In the genomic region with DNA sequence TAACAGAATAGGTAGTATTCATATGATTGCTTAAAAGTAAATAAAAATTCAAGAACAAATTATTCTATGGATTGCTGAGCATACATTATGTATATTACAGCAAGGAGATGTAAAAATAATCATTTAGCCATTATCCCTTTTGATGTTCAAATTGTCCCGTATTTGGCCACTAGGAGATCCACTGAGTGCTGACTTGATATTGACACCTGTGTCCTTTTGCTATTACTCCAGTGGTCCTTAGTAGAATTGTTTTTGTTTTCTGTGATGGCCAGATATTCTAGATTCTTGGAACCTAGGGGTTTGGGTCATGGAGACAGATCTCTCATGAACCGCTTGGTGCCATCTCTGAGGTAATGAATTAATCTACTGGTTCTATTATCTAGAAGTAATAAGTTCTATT, we compare ENCODE assay signal across 10 cellular contexts. TPM values are rescaled to one million over a fixed set of nuclear protein-coding genes. Genes with fewer than 3 reads are reported as not detected.
DNase-seq lines count a peak whose midpoint lies in the region; ATAC-seq and TF ChIP-seq lines count a peak whose summit lies in the region.
"Had no signal": no experiment of that assay in that cellular context is flagged by ENCODE, and none has a peak within 500 bp of the region (broad histone marks: within the 10 kb centered on the region; RNA-seq: fewer than 3 reads in every experiment).

No MANE protein-coding gene starts in this region.

- H3K27ac ChIP-seq in SK-N-SH (ENCODE audit: low read depth in 2 of 2, low read length in 1 of 2) (no peak overlapping the region), PC-3 (ENCODE audit: low read length) (no peak overlapping the region), thoracic aorta (no peak overlapping the region)
- H3K27ac ChIP-seq: BLaER1 treated with 17β-estradiol and CSF1 and Interleukin-3, amounts not matched to agents 10 nM and 100 nM had no signal

- H3K36me3 ChIP-seq in SK-N-SH (replicated peaks in 1 of 2; ENCODE audit: control insufficient read depth in 1 of 2, insufficient read depth in 2 of 2, low read length in 1 of 2) (peaks cover 12 to 25% of the 10 kb centered on the region in 2 experiments), PC-3 (ENCODE audit: low read depth, low read length) (peaks cover 45% of the 10 kb centered on the region), thoracic aorta (peaks cover 4% of the 10 kb centered on the region)

- intact Hi-C loops in PC-3 (cut with micrococcal nuclease), result loop anchor here (10.0 kb wide), 1 partner anchor 46 kb away; no protein-coding TSS in a partner anchor

- H3F3A ChIP-seq in SK-N-SH (replicated peaks; ENCODE audit: insufficient read depth), result peaks cover 5% of the 10 kb centered on the region
- H3F3A ChIP-seq in PC-3 (ENCODE audit: low read length, unreplicated experiment), result no peaks in the 10 kb centered on the region

- no TSS peak for BruUV-seq in PC-3 (replicated peaks; lab: Mats Ljungman, UMichigan)

- POLR2A ChIA-PET in SK-N-SH (lab: Yijun Ruan, JAX) (no interaction called here), PC-3 (lab: Charles Lee; ENCODE audit: unreplicated experiment) (no interaction called here)

- TF ChIP-seq RAD21 in SK-N-SH (IDR thresholded peaks at IDR 0.05; ENCODE audit: low read length), result no peak

- CTCF ChIA-PET in SK-N-SH (lab: Yijun Ruan, JAX) (no interaction called here), PC-3 (lab: Charles Lee) (no interaction called here)

- H3K4me1 ChIP-seq in SK-N-SH (ENCODE audit: control insufficient read depth in 1 of 2, insufficient read depth in 2 of 2, low read depth in 1 of 2, low read length in 1 of 2) (no peaks in the 10 kb centered on the region), PC-3 (ENCODE audit: insufficient read depth, low read length) (no peaks in the 10 kb centered on the region), thoracic aorta (ENCODE audit: control insufficient read depth in 1 of 2, low read depth in 2 of 2) (no peaks in the 10 kb centered on the region)
- H3K4me1 ChIP-seq: BLaER1 treated with 17β-estradiol and CSF1 and Interleukin-3, amounts not matched to agents 10 nM and 100 nM had no signal

- H3K9ac ChIP-seq in SK-N-SH (no peak overlapping the region), PC-3 (ENCODE audit: low read length) (no peak overlapping the region)
- H3K9ac ChIP-seq: BLaER1 treated with 17β-estradiol and CSF1 and Interleukin-3, amounts not matched to agents 10 nM and 100 nM had no signal

- DNase-seq in SK-N-SH (peak; percentile 14), PC-3 (peak; percentile 56), fibroblast of mammary gland (ENCODE audit: low read depth) (peak; percentile 8), thoracic aorta (ENCODE audit: low spot score) (no peak), NCI-H2081 treated with DMSO at 0.1 percent for 48 hours (lab: John Stamatoyannopoulos, UW) (no peak), RPMI8226 (no peak)
- DNase-seq: NCI-H1092 had no signal

- H2AFZ ChIP-seq in SK-N-SH (ENCODE audit: low read depth) (no peak overlapping the region), PC-3 (ENCODE audit: low read length) (no peak overlapping the region)

- ATAC-seq in SK-N-SH treated with all-trans-retinoic acid at 6 μM for 48 hours (no peak), PC-3 (peak; percentile 80), thoracic aorta (ENCODE audit: insufficient number of reproducible peaks, low FRiP score, low read depth) (no peak), HG03571 (IDR thresholded peaks at IDR 0.05; ENCODE audit: unreplicated experiment) (no peak)

- H3K27me3 ChIP-seq in SK-N-SH (ENCODE audit: insufficient read depth) (no peaks in the 10 kb centered on the region), PC-3 (ENCODE audit: low read length) (no peaks in the 10 kb centered on the region), thoracic aorta (replicated peaks; ENCODE audit: insufficient read depth) (no peaks in the 10 kb centered on the region)
- H3K27me3 ChIP-seq: BLaER1 treated with 17β-estradiol and CSF1 and Interleukin-3, amounts not matched to agents 10 nM and 100 nM had no signal

- H3K4me2 ChIP-seq in SK-N-SH, result no peak overlapping the region
- no peak overlapping the region for H3K4me2 ChIP-seq in PC-3 (ENCODE audit: low read length)
- H3K4me2 ChIP-seq: BLaER1 treated with 17β-estradiol and CSF1 and Interleukin-3, amounts not matched to agents 10 nM and 100 nM had no signal

- no peak for TF ChIP-seq EP300 in SK-N-SH (IDR thresholded peaks at IDR 0.05; ENCODE audit: borderline replicate concordance in 1 of 2, low read depth in 1 of 2, low read length in 1 of 2)

- no peaks in the 10 kb centered on the region for H4K20me1 ChIP-seq in SK-N-SH (ENCODE audit: insufficient read depth)
- H4K20me1 ChIP-seq in PC-3 (ENCODE audit: low read length), result 0 out of 2 replicates have a peak, but pooled peaks cover 9% of the 10 kb centered on the region

- H3K9me3 ChIP-seq in SK-N-SH (no peaks in the 10 kb centered on the region), PC-3 (ENCODE audit: low read length) (no peaks in the 10 kb centered on the region), thoracic aorta (no peaks in the 10 kb centered on the region)
- H3K9me3 ChIP-seq: BLaER1 treated with 17β-estradiol and CSF1 and Interleukin-3, amounts not matched to agents 10 nM and 100 nM had no signal

- peaks cover 25% of the 10 kb centered on the region for H3K79me2 ChIP-seq in SK-N-SH (ENCODE audit: insufficient read depth)
- peaks cover 30% of the 10 kb centered on the region for H3K79me2 ChIP-seq in PC-3 (ENCODE audit: low read length)

- peak; percentile 52 for TF ChIP-seq CTCF in SK-N-SH (IDR thresholded peaks at IDR 0.05)
- TF ChIP-seq CTCF in PC-3 (conservative IDR thresholded peaks at IDR 0.05; ENCODE audit: low read depth, low read length), result peak; percentile 76
- TF ChIP-seq CTCF in fibroblast of mammary gland (conservative IDR thresholded peaks at IDR 0.05; ENCODE audit: control insufficient read depth, insufficient read depth, low read depth, low read length), result peak; percentile 38
- TF ChIP-seq CTCF in thoracic aorta (IDR thresholded peaks at IDR 0.05), result peak; percentile 8

- WGBS in SK-N-SH (ENCODE audit: low lambda C conversion rate), result 90% methylated on average over 2 of the region's 2 CpGs

- no peaks in the 10 kb centered on the region for H3K9me2 ChIP-seq in SK-N-SH
- no peaks in the 10 kb centered on the region for H3K9me2 ChIP-seq in PC-3 (replicated peaks; ENCODE audit: low read length)

- no peak overlapping the region for H3K4me3 ChIP-seq in SK-N-SH (ENCODE audit: low read depth in 2 of 2, low read length in 1 of 2)
- H3K4me3 ChIP-seq in PC-3 (ENCODE audit: low read length), result no peak overlapping the region
- H3K4me3 ChIP-seq in fibroblast of mammary gland (ENCODE audit: control insufficient read depth, low read depth, low read length), result no peak overlapping the region
- H3K4me3 ChIP-seq in thoracic aorta, result no peak overlapping the region
- H3K4me3 ChIP-seq: BLaER1 treated with 17β-estradiol and CSF1 and Interleukin-3, amounts not matched to agents 10 nM and 100 nM had no signal

TF ChIP-seq in SK-N-SH, 30 proteins besides CTCF, POLR2A, EP300 and RAD21 (continues in another document):
- TF ChIP-seq EZH2phosphoT487 (IDR thresholded peaks at IDR 0.05; ENCODE audit: borderline replicate concordance, low read depth), result no peak
- TF ChIP-seq, protein P1, sequence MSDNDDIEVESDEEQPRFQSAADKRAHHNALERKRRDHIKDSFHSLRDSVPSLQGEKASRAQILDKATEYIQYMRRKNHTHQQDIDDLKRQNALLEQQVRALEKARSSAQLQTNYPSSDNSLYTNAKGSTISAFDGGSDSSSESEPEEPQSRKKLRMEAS (IDR thresholded peaks at IDR 0.05; ENCODE audit: low read depth), result no peak
- TF ChIP-seq TCF12 (IDR thresholded peaks at IDR 0.05), result no peak
- no peak for TF ChIP-seq POLR2AphosphoS5 (IDR thresholded peaks at IDR 0.05; ENCODE audit: low read depth, low read length)
- TF ChIP-seq RCOR1 (IDR thresholded peaks at IDR 0.05; ENCODE audit: low read length), result no peak
- TF ChIP-seq MEF2A (IDR thresholded peaks at IDR 0.05; ENCODE audit: borderline replicate concordance, low read depth), result no peak
- TF ChIP-seq NFIC (IDR thresholded peaks at IDR 0.05; ENCODE audit: borderline replicate concordance), result no peak
- TF ChIP-seq RFX5 (IDR thresholded peaks at IDR 0.05; ENCODE audit: low read length), result no peak

TF ChIP-seq in SK-N-SH treated with all-trans-retinoic acid at 6 μM for 48 hours, 23 proteins besides CTCF, POLR2A, EP300 and RAD21 (continues in another document):
- no peak for TF ChIP-seq ZFP3 (CRISPR knock-in tag; IDR thresholded peaks at IDR 0.05)
- no peak for TF ChIP-seq RARB (CRISPR knock-in tag; IDR thresholded peaks at IDR 0.05)
- no peak for TF ChIP-seq PPARA (CRISPR knock-in tag; IDR thresholded peaks at IDR 0.05; ENCODE audit: borderline replicate concordance)
- TF ChIP-seq ESRRG (CRISPR knock-in tag; IDR thresholded peaks at IDR 0.05), result no peak
- no peak for TF ChIP-seq GLIS3 (CRISPR knock-in tag; IDR thresholded peaks at IDR 0.05)
- no peak for TF ChIP-seq OSR1 (CRISPR knock-in tag; IDR thresholded peaks at IDR 0.05)
- TF ChIP-seq, protein P2, sequence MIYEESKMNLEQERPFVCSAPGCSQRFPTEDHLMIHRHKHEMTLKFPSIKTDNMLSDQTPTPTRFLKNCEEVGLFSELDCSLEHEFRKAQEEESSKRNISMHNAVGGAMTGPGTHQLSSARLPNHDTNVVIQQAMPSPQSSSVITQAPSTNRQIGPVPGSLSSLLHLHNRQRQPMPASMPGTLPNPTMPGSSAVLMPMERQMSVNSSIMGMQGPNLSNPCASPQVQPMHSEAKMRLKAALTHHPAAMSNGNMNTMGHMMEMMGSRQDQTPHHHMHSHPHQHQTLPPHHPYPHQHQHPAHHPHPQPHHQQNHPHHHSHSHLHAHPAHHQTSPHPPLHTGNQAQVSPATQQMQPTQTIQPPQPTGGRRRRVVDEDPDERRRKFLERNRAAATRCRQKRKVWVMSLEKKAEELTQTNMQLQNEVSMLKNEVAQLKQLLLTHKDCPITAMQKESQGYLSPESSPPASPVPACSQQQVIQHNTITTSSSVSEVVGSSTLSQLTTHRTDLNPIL (CRISPR knock-in tag; IDR thresholded peaks at IDR 0.05; ENCODE audit: low read depth), result no peak
- TF ChIP-seq ISL1 (CRISPR knock-in tag; IDR thresholded peaks at IDR 0.05), result no peak
- no peak for TF ChIP-seq ZNF70 (CRISPR knock-in tag; IDR thresholded peaks at IDR 0.05)
- no peak for TF ChIP-seq TOX (CRISPR knock-in tag; IDR thresholded peaks at IDR 0.05; ENCODE audit: borderline replicate concordance)

RNA-seq across cellular contexts. Expression of a gene that starts 16.8 kb away (rescaled TPM):
- polyA plus RNA-seq in SK-N-SH (2012; rRNA removed), result 19.3 and 24.4 TPM in 2 replicates
- 29.1 and 30.8 TPM in 2 replicates for polyA plus RNA-seq in SK-N-SH (2012; cell fraction: cytosol; rRNA removed)
- polyA plus RNA-seq in SK-N-SH (2012; cell fraction: nucleus; rRNA removed), result 15.4 and 17.7 TPM in 2 replicates
- 151 and 207 TPM in 2 replicates for total RNA-seq in PC-3 (2014; rRNA removed)
- total RNA-seq in thoracic aorta, result 10 to 100 TPM; 32.6 to 63.8 TPM

RNA-seq across cellular contexts. Expression of a gene that starts 28.4 kb away (rescaled TPM):
- 37.9 and 59.6 TPM in 2 replicates for polyA plus RNA-seq in SK-N-SH (2012; rRNA removed)
- polyA plus RNA-seq in SK-N-SH (2012; cell fraction: cytosol; rRNA removed), result 55.2 and 73.4 TPM in 2 replicates
- polyA plus RNA-seq in SK-N-SH (2012; cell fraction: nucleus; rRNA removed), result 32.1 and 82.3 TPM in 2 replicates
- total RNA-seq in PC-3 (2014; rRNA removed) (193 and 232 TPM in 2 replicates), thoracic aorta (10 to 100 TPM; 59.0 to 89.0 TPM)

RNA-seq across cellular contexts. Expression of a gene that starts 51.4 kb away (rescaled TPM):
- polyA plus RNA-seq in SK-N-SH (2012; rRNA removed), result 3.5 and 5.3 TPM in 2 replicates
- 7.4 and 10.2 TPM in 2 replicates for polyA plus RNA-seq in SK-N-SH (2012; cell fraction: cytosol; rRNA removed)
- polyA plus RNA-seq in SK-N-SH (2012; cell fraction: nucleus; rRNA removed), result 2.0 and 3.1 TPM in 2 replicates
- 11.1 and 14.1 TPM in 2 replicates for total RNA-seq in PC-3 (2014; rRNA removed)
- total RNA-seq in thoracic aorta, result 10 to 100 TPM; 14.1 to 19.3 TPM

Comparison
In these comparisons a context has a peak if more than half of its experiments do, and no peak if none do; other contexts are left out.
1. DNase-seq: peak in SK-N-SH (single experiment), PC-3 (single experiment) and fibroblast of mammary gland (single experiment); none in thoracic aorta (single experiment), NCI-H2081 treated with DMSO at 0.1 percent for 48 hours (single experiment) and RPMI8226 (single experiment).
2. CTCF ChIP-seq: peak in every context shown above with its lines; median percentile 76 in PC-3; 52 in SK-N-SH; 38 in fibroblast of mammary gland; 8 in thoracic aorta.